ENCODE assay signal across 1 cellular context in genomic region chr1:40668769-40669525, GRCh38.
A peak's percentile ranks its signal among the peaks of the same experiment; 100 is the strongest.
TF ChIP-seq lines count a peak whose summit lies in the region.

No MANE protein-coding gene starts in this region.

TF ChIP-seq in IMR-90, 13 proteins besides CTCF, POLR2A, EP300 and RAD21:
- TF ChIP-seq NFE2L2 (IDR thresholded peaks at IDR 0.05; ENCODE audit: low read depth, low read length) (no peak), CHD1 (IDR thresholded peaks at IDR 0.05; ENCODE audit: low read depth, low read length) (no peak), BHLHE40 (IDR thresholded peaks at IDR 0.05; ENCODE audit: low read depth, low read length) (no peak), RCOR1 (IDR thresholded peaks at IDR 0.05; ENCODE audit: insufficient replicate concordance, low read length) (peak; percentile 65), SMC3 (IDR thresholded peaks at IDR 0.05; ENCODE audit: low read depth, low read length) (peak; percentile 78)
